In genomic region chr10:102086196-102086595, GRCh38 we compare ENCODE assay signal across 25 cellular contexts.
"Had no signal": no experiment of that assay in that cellular context is flagged by ENCODE, and none has a peak within 500 bp of the region (broad histone marks: within the 10 kb centered on the region; RNA-seq: fewer than 3 reads in every experiment).

No MANE protein-coding gene starts in this region.

- H3K9me3 ChIP-seq: colonic mucosa, esophagus squamous epithelium, gastrocnemius medialis, heart right ventricle, left lung, lower lobe of right lung had no signal

- DNase-seq: colonic mucosa; cortex of kidney; effector CD8-positive, alpha-beta T cell; effector memory CD8-positive, alpha-beta T cell; endodermal cell; erythroblast; esophagus squamous epithelium; foreskin fibroblast; foreskin melanocyte; gastrocnemius medialis; glutamatergic neuron; head of caudate nucleus; heart right ventricle; hippocampal formation; left cardiac atrium; left lung; left ventricle myocardium superior; lower lobe of right lung; mesenchymal stem cell; naive thymus-derived CD4-positive, alpha-beta T cell had no signal

- ATAC-seq: effector memory CD8-positive, alpha-beta T cell; esophagus mucosa; gastrocnemius medialis; heart right ventricle; left cardiac atrium; left lung; left ventricle myocardium superior; lower lobe of right lung; naive thymus-derived CD4-positive, alpha-beta T cell had no signal

- H3K4me3 ChIP-seq: colonic mucosa, esophagus squamous epithelium, gastrocnemius medialis, heart right ventricle, left lung, lower lobe of right lung had no signal

- H3K4me1 ChIP-seq: colonic mucosa, esophagus squamous epithelium, gastrocnemius medialis, left lung, lower lobe of right lung had no signal

- H3K27ac ChIP-seq: colonic mucosa, epithelial cell of prostate, esophagus squamous epithelium, gastrocnemius medialis, heart right ventricle, left lung, lower lobe of right lung had no signal

- H3K36me3 ChIP-seq: colonic mucosa, esophagus squamous epithelium, gastrocnemius medialis, heart right ventricle, left lung, lower lobe of right lung had no signal

- H3K27me3 ChIP-seq: colonic mucosa, esophagus squamous epithelium, gastrocnemius medialis, heart right ventricle, left lung had no signal

- FAIRE-seq: endometrium, islet of Langerhans, keratinocyte had no signal
